ENCODE assay signal across 1 cellular context in the genomic region with DNA sequence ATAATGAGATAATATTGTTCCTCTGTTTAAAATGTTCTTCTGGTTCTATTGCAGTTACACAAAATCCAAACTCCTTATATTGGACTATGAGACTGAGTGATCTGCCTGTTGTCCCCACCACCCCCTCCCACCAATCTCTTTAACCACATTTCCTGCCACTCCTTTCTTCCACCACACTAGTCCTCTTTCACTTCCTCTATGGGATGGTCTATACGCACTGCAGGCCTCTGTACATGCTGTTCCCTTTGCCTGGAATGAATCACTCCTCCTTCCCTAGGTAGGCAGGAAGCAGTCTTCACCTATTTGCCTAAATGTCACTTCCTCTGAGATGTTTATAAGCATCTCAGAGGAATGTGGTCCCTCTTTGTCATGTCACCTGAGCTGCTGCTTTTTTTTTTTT.
TF ChIP-seq lines count a peak whose summit lies in the region.

No MANE protein-coding gene starts in this region.

TF ChIP-seq in SK-N-SH, 30 proteins besides CTCF, POLR2A, EP300 and RAD21 (continued from another document):
- TF ChIP-seq, protein P1, sequence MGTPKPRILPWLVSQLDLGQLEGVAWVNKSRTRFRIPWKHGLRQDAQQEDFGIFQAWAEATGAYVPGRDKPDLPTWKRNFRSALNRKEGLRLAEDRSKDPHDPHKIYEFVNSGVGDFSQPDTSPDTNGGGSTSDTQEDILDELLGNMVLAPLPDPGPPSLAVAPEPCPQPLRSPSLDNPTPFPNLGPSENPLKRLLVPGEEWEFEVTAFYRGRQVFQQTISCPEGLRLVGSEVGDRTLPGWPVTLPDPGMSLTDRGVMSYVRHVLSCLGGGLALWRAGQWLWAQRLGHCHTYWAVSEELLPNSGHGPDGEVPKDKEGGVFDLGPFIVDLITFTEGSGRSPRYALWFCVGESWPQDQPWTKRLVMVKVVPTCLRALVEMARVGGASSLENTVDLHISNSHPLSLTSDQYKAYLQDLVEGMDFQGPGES (IDR thresholded peaks at IDR 0.05; ENCODE audit: low read depth, low read length): no peak
- TF ChIP-seq, protein P2, sequence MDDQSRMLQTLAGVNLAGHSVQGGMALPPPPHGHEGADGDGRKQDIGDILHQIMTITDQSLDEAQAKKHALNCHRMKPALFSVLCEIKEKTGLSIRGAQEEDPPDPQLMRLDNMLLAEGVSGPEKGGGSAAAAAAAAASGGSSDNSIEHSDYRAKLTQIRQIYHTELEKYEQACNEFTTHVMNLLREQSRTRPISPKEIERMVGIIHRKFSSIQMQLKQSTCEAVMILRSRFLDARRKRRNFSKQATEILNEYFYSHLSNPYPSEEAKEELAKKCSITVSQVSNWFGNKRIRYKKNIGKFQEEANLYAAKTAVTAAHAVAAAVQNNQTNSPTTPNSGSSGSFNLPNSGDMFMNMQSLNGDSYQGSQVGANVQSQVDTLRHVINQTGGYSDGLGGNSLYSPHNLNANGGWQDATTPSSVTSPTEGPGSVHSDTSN (IDR thresholded peaks at IDR 0.05): no peak
- no peak for TF ChIP-seq YY1 (IDR thresholded peaks at IDR 0.05; ENCODE audit: low read depth)
- no peak for TF ChIP-seq TEAD4 (IDR thresholded peaks at IDR 0.05; ENCODE audit: borderline replicate concordance, insufficient read depth)
- TF ChIP-seq ELF1 (IDR thresholded peaks at IDR 0.05): no peak
- no peak for TF ChIP-seq FOSL2 (IDR thresholded peaks at IDR 0.05; ENCODE audit: borderline replicate concordance, low read depth)
